8 cellular contexts compared by ENCODE assay signal in the genomic region with DNA sequence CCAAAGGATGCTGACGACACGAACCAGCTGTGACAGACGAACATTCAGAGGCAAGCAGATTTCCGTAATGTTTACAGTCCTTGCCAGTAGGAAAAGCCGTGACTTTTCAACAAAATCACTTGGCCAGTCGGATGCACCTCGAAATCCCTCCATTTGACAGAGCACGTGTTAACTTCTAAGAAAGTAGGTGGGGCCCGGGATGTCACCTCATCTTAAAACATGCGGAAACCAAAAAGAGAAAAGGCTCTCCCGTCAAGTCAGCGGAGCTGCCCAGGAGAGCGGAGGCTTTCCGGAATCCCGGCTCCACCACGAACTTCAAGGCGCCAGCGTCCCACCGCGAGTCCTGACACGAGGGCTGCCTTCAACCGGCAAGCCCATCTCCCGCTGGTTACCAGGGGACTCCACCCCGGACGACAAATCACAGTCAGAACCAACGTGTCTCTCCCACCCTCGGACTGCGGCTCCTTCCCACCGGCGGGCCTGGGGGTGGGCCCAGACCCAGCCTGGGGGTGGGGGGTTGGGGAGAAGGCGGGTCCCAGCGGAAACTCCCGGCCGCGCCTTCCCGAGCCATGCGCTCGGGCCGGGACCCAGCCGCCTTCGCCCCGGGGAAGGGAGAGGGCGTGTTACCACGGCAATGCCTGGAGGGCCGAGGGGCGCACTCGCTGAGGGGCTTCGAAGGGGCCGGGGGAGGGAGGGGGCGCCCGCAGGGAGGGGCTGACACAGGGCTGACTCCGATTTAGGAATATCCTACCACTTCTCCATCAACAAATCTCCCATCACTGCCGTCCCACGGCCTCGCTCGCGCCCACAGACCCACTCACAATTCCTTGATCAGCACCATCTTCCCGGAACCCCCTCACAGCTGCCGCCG. TPM values are rescaled to one million over a fixed set of nuclear protein-coding genes. Genes with fewer than 3 reads are reported as not detected.
DNase-seq lines count a peak whose midpoint lies in the region; FAIRE-seq and TF ChIP-seq lines count a peak whose summit lies in the region.

No MANE protein-coding gene starts in this region.

- peaks cover 42% of the 10 kb centered on the region for H3K79me2 ChIP-seq in mesendoderm (ENCODE audit: control insufficient read depth, insufficient read depth, low read length)

- no peak overlapping the region for H2BK120ac ChIP-seq in mesendoderm (ENCODE audit: low read depth, low read length)

- H2BK15ac ChIP-seq in mesendoderm (replicated peaks; ENCODE audit: low read depth), result no peak overlapping the region

- no peak overlapping the region for H4K5ac ChIP-seq in mesendoderm (ENCODE audit: low read length)

- no peak for FAIRE-seq in H54 (lab: Jason Lieb, UNC)

- H4K8ac ChIP-seq in mesendoderm (ENCODE audit: low read depth, low read length), result no peak overlapping the region

- no CpG with 5 or more reads among the region's 60 CpGs for WGBS in mesendoderm (ENCODE audit: extremely low coverage, insufficient coverage, low lambda C conversion rate)

- peaks cover 31% of the 10 kb centered on the region for H3K4me1 ChIP-seq in effector memory CD4-positive, alpha-beta T cell (ENCODE audit: control insufficient read depth, insufficient read depth, low read length, poor library complexity, severe bottlenecking)
- H3K4me1 ChIP-seq in mesendoderm (ENCODE audit: control insufficient read depth, low read depth, low read length), result peaks cover 3% of the 10 kb centered on the region

- no peak overlapping the region for H2AK5ac ChIP-seq in mesendoderm (ENCODE audit: low read length)

- no peaks in the 10 kb centered on the region for H3K27me3 ChIP-seq in effector memory CD4-positive, alpha-beta T cell (replicated peaks; ENCODE audit: control insufficient read depth, insufficient read depth, low read length, poor library complexity, severe bottlenecking)
- H3K27me3 ChIP-seq in mesendoderm (ENCODE audit: insufficient read depth, low read length, poor library complexity), result no peaks in the 10 kb centered on the region

- H3K4me2 ChIP-seq in mesendoderm (ENCODE audit: low read length), result peak overlapping the region; percentile 93

- peak overlapping the region; percentile 91 for H3K56ac ChIP-seq in mesendoderm (ENCODE audit: low read length)

- no peaks in the 10 kb centered on the region for H3K9me3 ChIP-seq in effector memory CD4-positive, alpha-beta T cell (ENCODE audit: control insufficient read depth, low read length)

- H3K18ac ChIP-seq in mesendoderm (ENCODE audit: low read length), result peak overlapping the region; percentile 44

- H3K79me1 ChIP-seq in mesendoderm (ENCODE audit: low read length), result peaks cover 14% of the 10 kb centered on the region

- DNase-seq in COR-L47 (lab: John Stamatoyannopoulos, UW) (peak; percentile 54), H54 (ENCODE audit: insufficient read length, low spot score) (peak; percentile 27), NCI-H1105 treated with DMSO at 0.1 percent for 48 hours (lab: John Stamatoyannopoulos, UW) (peak; percentile 35), mesendoderm (peak; percentile 80), OCI-M2 (lab: John Stamatoyannopoulos, UW; ENCODE audit: unreplicated experiment) (no peak)
- peak; percentile 86 for DNase-seq in activated CD8-positive, alpha-beta memory T cell treated with anti-CD3 and anti-CD28 coated beads for 24 hours
- DNase-seq in effector memory CD4-positive, alpha-beta T cell, result peak; percentile 33 to 47 (median 39)
- DNase-seq in stimulated activated CD8-positive, alpha-beta memory T cell treated with anti-CD3 and anti-CD28 coated beads, Interleukin-12 subunit alpha, Interleukin-12 subunit beta, amount 100 ng/mL, for 4 hours (ENCODE audit: low read depth), result peak; percentile 55

- H3K36me3 ChIP-seq in effector memory CD4-positive, alpha-beta T cell (ENCODE audit: control insufficient read depth, insufficient read depth, low read length), result no peaks in the 10 kb centered on the region
- no peaks in the 10 kb centered on the region for H3K36me3 ChIP-seq in mesendoderm (ENCODE audit: control insufficient read depth, insufficient read depth, low read length)

- H3K27ac ChIP-seq in effector memory CD4-positive, alpha-beta T cell (ENCODE audit: insufficient read depth, low read length, poor library complexity, severe bottlenecking), result peak overlapping the region; percentile 96
- H3K27ac ChIP-seq in mesendoderm (ENCODE audit: low read depth, low read length), result peak overlapping the region; percentile 81

- H3K4me3 ChIP-seq in effector memory CD4-positive, alpha-beta T cell (ENCODE audit: insufficient read depth, low read depth, low read length, poor library complexity, severe bottlenecking), result peak overlapping the region; percentile 83
- peak overlapping the region; percentile 88 for H3K4me3 ChIP-seq in mesendoderm (ENCODE audit: low read length)

- H3K23ac ChIP-seq in mesendoderm (ENCODE audit: low read length), result peak overlapping the region; percentile 52

- H2BK5ac ChIP-seq in mesendoderm (ENCODE audit: low read length), result peak overlapping the region; percentile 59

- no peak; the same call in 1 of the 2 replicates for TF ChIP-seq POLR2A in H54 (IDR thresholded peaks at IDR 0.05; ENCODE audit: low read depth, low read length)

- peak overlapping the region; percentile 74 for H3K4ac ChIP-seq in mesendoderm (ENCODE audit: low read depth, low read length)

- peak overlapping the region; percentile 87 for H3K9ac ChIP-seq in mesendoderm (ENCODE audit: low read length)

RNA-seq across cellular contexts. Expression of a gene that starts 0.5 kb away (rescaled TPM):
- polyA plus RNA-seq in mesendoderm (2013, experiment 1 of 2), result 73.5 TPM
- 74.5 TPM for polyA plus RNA-seq in mesendoderm (2013, experiment 2 of 2)
